Comparison of ENCODE assay signal across 9 cellular contexts in the genomic region with DNA sequence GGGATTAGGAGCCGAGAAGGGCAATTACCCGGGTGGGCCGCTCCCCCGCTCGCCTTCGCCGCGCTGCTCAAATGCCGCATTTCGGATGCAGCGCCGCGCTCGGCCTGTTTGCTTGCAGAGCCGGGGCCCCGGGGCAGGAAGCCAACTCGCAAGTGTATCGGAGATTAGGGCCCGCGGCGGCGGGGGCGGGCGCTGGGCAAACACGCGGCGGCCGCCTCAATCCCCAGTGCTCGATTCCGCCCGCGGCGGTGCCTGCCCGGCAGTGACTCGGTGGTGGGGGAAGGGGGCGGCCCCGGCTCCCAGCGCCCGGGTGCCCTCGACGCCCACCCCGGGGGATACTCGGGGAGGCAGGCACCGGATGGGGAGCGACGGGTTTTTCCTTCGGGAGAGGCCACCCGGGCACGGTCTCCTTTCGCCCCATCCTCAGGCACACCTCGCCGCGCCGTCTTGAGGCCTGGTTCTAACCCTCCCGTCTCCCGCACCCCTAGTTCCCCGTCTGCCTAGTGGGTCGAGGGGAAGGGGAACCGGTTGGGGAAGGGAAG. TPM values are rescaled to one million over a fixed set of nuclear protein-coding genes. Genes with fewer than 3 reads are reported as not detected.
DNase-seq lines count a peak whose midpoint lies in the region; ATAC-seq and TF ChIP-seq lines count a peak whose summit lies in the region.
"Had no signal": no experiment of that assay in that cellular context is flagged by ENCODE, and none has a peak within 500 bp of the region (broad histone marks: within the 10 kb centered on the region; RNA-seq: fewer than 3 reads in every experiment).

No MANE protein-coding gene starts in this region.

- H3K36me3 Mint-ChIP-seq in activated T-helper 17 cell treated with anti-CD3 and anti-CD28 coated beads, Interleukin-2, amount 50 U/mL, for 72 hours (ENCODE audit: low read depth): no peaks in the 10 kb centered on the region
- H3K36me3 Mint-ChIP-seq in naive thymus-derived CD8-positive, alpha-beta T cell: no peaks in the 10 kb centered on the region
- H3K36me3 Mint-ChIP-seq in stimulated activated naive B cell treated with anti-CD40 and anti-IgM and Interleukin-4, amounts not matched to agents 10 μg/mL and 1 μg/mL and 100 μg/mL, for 72 hours: no peaks in the 10 kb centered on the region

- H3K4me3 Mint-ChIP-seq in activated T-helper 17 cell treated with anti-CD3 and anti-CD28 coated beads, Interleukin-2, amount 50 U/mL, for 72 hours: peak overlapping the region; percentile 91
- peak overlapping the region; percentile 85 to 95 (median 93) for H3K4me3 Mint-ChIP-seq in naive thymus-derived CD8-positive, alpha-beta T cell
- H3K4me3 Mint-ChIP-seq in stimulated activated naive B cell treated with anti-CD40 and anti-IgM and Interleukin-4, amounts not matched to agents 10 μg/mL and 1 μg/mL and 100 μg/mL, for 72 hours: peak overlapping the region; percentile 89 to 93

- no peak for TF ChIP-seq CTCF in 22Rv1 (IDR thresholded peaks at IDR 0.05)

- peaks cover 15% of the 10 kb centered on the region for H3K27me3 Mint-ChIP-seq in activated T-helper 17 cell treated with anti-CD3 and anti-CD28 coated beads, Interleukin-2, amount 50 U/mL, for 72 hours
- H3K27me3 Mint-ChIP-seq in naive thymus-derived CD8-positive, alpha-beta T cell: peaks cover 16 to 69% (median 36%) of the 10 kb centered on the region in 5 donors
- peaks cover 49 to 76% of the 10 kb centered on the region in 2 donors for H3K27me3 Mint-ChIP-seq in stimulated activated naive B cell treated with anti-CD40 and anti-IgM and Interleukin-4, amounts not matched to agents 10 μg/mL and 1 μg/mL and 100 μg/mL, for 72 hours

- H3K9me3 Mint-ChIP-seq in activated T-helper 17 cell treated with anti-CD3 and anti-CD28 coated beads, Interleukin-2, amount 50 U/mL, for 72 hours: no peaks in the 10 kb centered on the region
- no peaks in the 10 kb centered on the region for H3K9me3 Mint-ChIP-seq in naive thymus-derived CD8-positive, alpha-beta T cell
- H3K9me3 Mint-ChIP-seq in stimulated activated naive B cell treated with anti-CD40 and anti-IgM and Interleukin-4, amounts not matched to agents 10 μg/mL and 1 μg/mL and 100 μg/mL, for 72 hours: no peaks in the 10 kb centered on the region

- POLR2A ChIA-PET in naive thymus-derived CD8-positive, alpha-beta T cell (lab: Charles Lee): interaction anchor here (1.2 to 2.5 kb wide), 3 partner anchors 37 to 63 kb away, joined by 5 to 11 read pairs (median 5); a partner anchor contains a TSS

- peaks cover 11% of the 10 kb centered on the region for H3K4me1 Mint-ChIP-seq in activated T-helper 17 cell treated with anti-CD3 and anti-CD28 coated beads, Interleukin-2, amount 50 U/mL, for 72 hours
- peaks cover 8 to 18% (median 16%) of the 10 kb centered on the region in 4 donors for H3K4me1 Mint-ChIP-seq in naive thymus-derived CD8-positive, alpha-beta T cell
- H3K4me1 Mint-ChIP-seq in stimulated activated naive B cell treated with anti-CD40 and anti-IgM and Interleukin-4, amounts not matched to agents 10 μg/mL and 1 μg/mL and 100 μg/mL, for 72 hours: peaks cover 21 to 34% of the 10 kb centered on the region in 2 donors

- DNase-seq in OCI-M1 (lab: John Stamatoyannopoulos, UW): peak; percentile 77
- peak; percentile 18 for DNase-seq in fibroblast of peridontal ligament (ENCODE audit: extremely low read depth)
- peak; percentile 40 to 85 (median 66) for DNase-seq in naive thymus-derived CD8-positive, alpha-beta T cell
- peak; percentile 63 for DNase-seq in stimulated activated naive B cell treated with anti-CD40 and anti-IgM and Interleukin-4, amounts not matched to agents 10 μg/mL and 1 μg/mL and 100 μg/mL, for 72 hours

- H3K27ac ChIP-seq in 22Rv1: peak overlapping the region; percentile 82

- ATAC-seq in GM18909 (IDR thresholded peaks at IDR 0.05; ENCODE audit: poor library complexity, unreplicated experiment): peak; percentile 38
- ATAC-seq in activated T-helper 17 cell treated with anti-CD3 and anti-CD28 coated beads, Interleukin-2, amount 50 U/mL, for 72 hours (replicated peaks): peak; percentile 30
- peak; percentile 56 to 67 for ATAC-seq in naive thymus-derived CD8-positive, alpha-beta T cell
- ATAC-seq in stimulated activated naive B cell treated with anti-CD40 and anti-IgM and Interleukin-4, amounts not matched to agents 10 μg/mL and 1 μg/mL and 100 μg/mL, for 72 hours (replicated peaks): peak; percentile 53 to 66
- ATAC-seq in HG02763 (IDR thresholded peaks at IDR 0.05; ENCODE audit: unreplicated experiment): no peak

- H3K27ac Mint-ChIP-seq in activated T-helper 17 cell treated with anti-CD3 and anti-CD28 coated beads, Interleukin-2, amount 50 U/mL, for 72 hours: no peak overlapping the region
- H3K27ac Mint-ChIP-seq in naive thymus-derived CD8-positive, alpha-beta T cell: no peak overlapping the region
- no peak overlapping the region for H3K27ac Mint-ChIP-seq in stimulated activated naive B cell treated with anti-CD40 and anti-IgM and Interleukin-4, amounts not matched to agents 10 μg/mL and 1 μg/mL and 100 μg/mL, for 72 hours

RNA-seq across cellular contexts. Expression of a gene that starts 26.6 kb away (rescaled TPM):
- total RNA-seq in activated T-helper 17 cell treated with anti-CD3 and anti-CD28 coated beads, Interleukin-2, amount 50 U/mL, for 72 hours: not detected
- total RNA-seq in naive thymus-derived CD8-positive, alpha-beta T cell: not detected
- not detected for polyA plus RNA-seq in naive thymus-derived CD8-positive, alpha-beta T cell
- total RNA-seq: temporal lobe had no signal

RNA-seq across cellular contexts. Expression of a gene that starts 38.3 kb away (rescaled TPM):
- total RNA-seq in activated T-helper 17 cell treated with anti-CD3 and anti-CD28 coated beads, Interleukin-2, amount 50 U/mL, for 72 hours: 10 to 100 TPM; 36.5 to 37.6 TPM
- total RNA-seq in naive thymus-derived CD8-positive, alpha-beta T cell: 10 to 100 TPM; 51.2 to 56.3 TPM
- polyA plus RNA-seq in naive thymus-derived CD8-positive, alpha-beta T cell: 10 to 100 TPM; 22.7 to 28.3 (median 25.3) TPM

RNA-seq across cellular contexts. Expression of a gene that starts 57.3 kb away (rescaled TPM):
- total RNA-seq in activated T-helper 17 cell treated with anti-CD3 and anti-CD28 coated beads, Interleukin-2, amount 50 U/mL, for 72 hours: 10 to 100 TPM in 1 of 2 donors, 1 to 10 TPM in 1; 10.0 to 16.0 TPM
- 10 to 100 TPM in 1 of 2 experiments, 1 to 10 TPM in 1; 7.8 to 10.7 TPM for total RNA-seq in naive thymus-derived CD8-positive, alpha-beta T cell
- 10 to 100 TPM; 26.1 to 38.8 (median 27.6) TPM for polyA plus RNA-seq in naive thymus-derived CD8-positive, alpha-beta T cell

RNA-seq across cellular contexts. Expression of a gene that starts 58.4 kb away (rescaled TPM):
- 100 to 1,000 TPM; 317 to 592 TPM for total RNA-seq in activated T-helper 17 cell treated with anti-CD3 and anti-CD28 coated beads, Interleukin-2, amount 50 U/mL, for 72 hours
- total RNA-seq in naive thymus-derived CD8-positive, alpha-beta T cell: 100 to 1,000 TPM; 206 to 217 TPM
- polyA plus RNA-seq in naive thymus-derived CD8-positive, alpha-beta T cell: 100 to 1,000 TPM; 294 to 306 (median 299) TPM

Comparison
In these comparisons a context has a peak if more than half of its experiments do, and no peak if none do; other contexts are left out.
1. DNase-seq: peak in every context shown above with its lines; median percentile 77 in OCI-M1; 66 in naive thymus-derived CD8-positive, alpha-beta T cell; 63 in stimulated activated naive B cell treated with anti-CD40 and anti-IgM and Interleukin-4, amounts not matched to agents 10 μg/mL and 1 μg/mL and 100 μg/mL, for 72 hours; 18 in fibroblast of peridontal ligament.